ENCODE assay signal across 8 cellular contexts in genomic region chr1:20732588-20733360, GRCh38. TPM values are rescaled to one million over a fixed set of nuclear protein-coding genes. Genes with fewer than 3 reads are reported as not detected.
DNase-seq lines count a peak whose midpoint lies in the region; ATAC-seq and TF ChIP-seq lines count a peak whose summit lies in the region.

Gene SH2D5, minus strand, starts transcription at chr1:20732703. Its CDS starts 4,659 bp downstream, at chr1:20728044.

- peak within 1 kb of the TSS; percentile 65 for H3K4me3 ChIP-seq in GM12875 (ENCODE audit: low read depth, low read length)
- peak within 1 kb of the TSS; percentile 38 to 59 for H3K4me3 ChIP-seq in left lung

- TF ChIP-seq CTCF in GM12875 (IDR thresholded peaks at IDR 0.05; ENCODE audit: borderline replicate concordance, insufficient read depth, low read depth, low read length) = peak; percentile 52
- no peak for TF ChIP-seq CTCF in left lung (IDR thresholded peaks at IDR 0.05)

- DNase-seq in NCI-H226 (peak; percentile 99), dedifferentiated amniotic fluid mesenchymal stem cell (ENCODE audit: extremely low spot score) (peak; percentile 86), left lung (peak in 1 of 2 donors; percentile 82)
- peak; percentile 72 for DNase-seq in activated CD4-positive, alpha-beta T cell treated with anti-CD3 and anti-CD28 coated beads for 4 hours
- DNase-seq in stimulated activated CD4-positive, alpha-beta T cell treated with anti-CD3 and anti-CD28 coated beads, Interleukin-1b, Interleukin-23, amount 100 ng/mL, for 4 hours (ENCODE audit: low read depth in 2 of 2) = peak; percentile 51 to 63

- H3K4me1 ChIP-seq in left lung = peaks cover 8 to 39% of the 10 kb centered on the region in 2 donors

- no peaks in the 10 kb centered on the region for H3K9me3 ChIP-seq in left lung

- peak within 1 kb of the TSS; percentile 49 to 66 for H3K27ac ChIP-seq in left lung

- peaks cover 0 to 10% of the 10 kb centered on the region in 2 donors for H3K36me3 ChIP-seq in left lung

- peaks cover 24 to 58% of the 10 kb centered on the region in 2 donors for H3K27me3 ChIP-seq in left lung

- intact Hi-C loops in left lung (cut with DNase I) = no loop called here

- peak; percentile 51 for ATAC-seq in HG02852 (IDR thresholded peaks at IDR 0.05; ENCODE audit: unreplicated experiment)
- ATAC-seq in left lung = peak; percentile 87
- ATAC-seq in HG03135 (IDR thresholded peaks at IDR 0.05; ENCODE audit: unreplicated experiment) = no peak

RNA-seq across cellular contexts. Expression of gene SH2D5, which starts in this region (rescaled TPM):
- 1 to 10 TPM in 1 of 2 donors, under 1 TPM in 1; 0.12 to 1.8 TPM for total RNA-seq in left lung
